Comparison of ENCODE assay signal across 1 cellular context in the genomic region with DNA sequence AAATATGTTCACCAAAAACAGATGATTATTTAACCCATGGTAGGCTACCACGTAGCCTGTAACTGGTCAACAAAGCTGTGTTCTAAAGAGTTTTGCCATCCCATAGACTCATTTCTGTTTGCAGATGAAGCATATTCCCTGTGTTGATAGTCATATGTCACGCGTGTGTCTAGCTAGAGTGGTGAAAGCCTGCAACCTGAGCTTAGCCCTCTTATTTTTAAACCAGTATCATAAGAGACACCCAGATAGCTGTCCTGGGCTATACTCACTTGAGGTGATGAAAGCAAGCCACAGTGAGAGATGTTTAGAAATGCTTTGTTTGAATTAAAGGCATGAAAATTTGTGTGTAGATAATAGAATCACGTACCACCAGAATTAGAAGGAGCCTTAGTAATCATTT.
TF ChIP-seq lines count a peak whose summit lies in the region.

No MANE protein-coding gene starts in this region.

TF ChIP-seq in GM23338, 12 proteins besides CTCF, POLR2A, EP300 and RAD21 (continued from another document):
- no peak for TF ChIP-seq POLR2AphosphoS5 (IDR thresholded peaks at IDR 0.05; ENCODE audit: low read depth)
- TF ChIP-seq NANOG (IDR thresholded peaks at IDR 0.05; ENCODE audit: borderline replicate concordance) = no peak
- TF ChIP-seq, protein P1, sequence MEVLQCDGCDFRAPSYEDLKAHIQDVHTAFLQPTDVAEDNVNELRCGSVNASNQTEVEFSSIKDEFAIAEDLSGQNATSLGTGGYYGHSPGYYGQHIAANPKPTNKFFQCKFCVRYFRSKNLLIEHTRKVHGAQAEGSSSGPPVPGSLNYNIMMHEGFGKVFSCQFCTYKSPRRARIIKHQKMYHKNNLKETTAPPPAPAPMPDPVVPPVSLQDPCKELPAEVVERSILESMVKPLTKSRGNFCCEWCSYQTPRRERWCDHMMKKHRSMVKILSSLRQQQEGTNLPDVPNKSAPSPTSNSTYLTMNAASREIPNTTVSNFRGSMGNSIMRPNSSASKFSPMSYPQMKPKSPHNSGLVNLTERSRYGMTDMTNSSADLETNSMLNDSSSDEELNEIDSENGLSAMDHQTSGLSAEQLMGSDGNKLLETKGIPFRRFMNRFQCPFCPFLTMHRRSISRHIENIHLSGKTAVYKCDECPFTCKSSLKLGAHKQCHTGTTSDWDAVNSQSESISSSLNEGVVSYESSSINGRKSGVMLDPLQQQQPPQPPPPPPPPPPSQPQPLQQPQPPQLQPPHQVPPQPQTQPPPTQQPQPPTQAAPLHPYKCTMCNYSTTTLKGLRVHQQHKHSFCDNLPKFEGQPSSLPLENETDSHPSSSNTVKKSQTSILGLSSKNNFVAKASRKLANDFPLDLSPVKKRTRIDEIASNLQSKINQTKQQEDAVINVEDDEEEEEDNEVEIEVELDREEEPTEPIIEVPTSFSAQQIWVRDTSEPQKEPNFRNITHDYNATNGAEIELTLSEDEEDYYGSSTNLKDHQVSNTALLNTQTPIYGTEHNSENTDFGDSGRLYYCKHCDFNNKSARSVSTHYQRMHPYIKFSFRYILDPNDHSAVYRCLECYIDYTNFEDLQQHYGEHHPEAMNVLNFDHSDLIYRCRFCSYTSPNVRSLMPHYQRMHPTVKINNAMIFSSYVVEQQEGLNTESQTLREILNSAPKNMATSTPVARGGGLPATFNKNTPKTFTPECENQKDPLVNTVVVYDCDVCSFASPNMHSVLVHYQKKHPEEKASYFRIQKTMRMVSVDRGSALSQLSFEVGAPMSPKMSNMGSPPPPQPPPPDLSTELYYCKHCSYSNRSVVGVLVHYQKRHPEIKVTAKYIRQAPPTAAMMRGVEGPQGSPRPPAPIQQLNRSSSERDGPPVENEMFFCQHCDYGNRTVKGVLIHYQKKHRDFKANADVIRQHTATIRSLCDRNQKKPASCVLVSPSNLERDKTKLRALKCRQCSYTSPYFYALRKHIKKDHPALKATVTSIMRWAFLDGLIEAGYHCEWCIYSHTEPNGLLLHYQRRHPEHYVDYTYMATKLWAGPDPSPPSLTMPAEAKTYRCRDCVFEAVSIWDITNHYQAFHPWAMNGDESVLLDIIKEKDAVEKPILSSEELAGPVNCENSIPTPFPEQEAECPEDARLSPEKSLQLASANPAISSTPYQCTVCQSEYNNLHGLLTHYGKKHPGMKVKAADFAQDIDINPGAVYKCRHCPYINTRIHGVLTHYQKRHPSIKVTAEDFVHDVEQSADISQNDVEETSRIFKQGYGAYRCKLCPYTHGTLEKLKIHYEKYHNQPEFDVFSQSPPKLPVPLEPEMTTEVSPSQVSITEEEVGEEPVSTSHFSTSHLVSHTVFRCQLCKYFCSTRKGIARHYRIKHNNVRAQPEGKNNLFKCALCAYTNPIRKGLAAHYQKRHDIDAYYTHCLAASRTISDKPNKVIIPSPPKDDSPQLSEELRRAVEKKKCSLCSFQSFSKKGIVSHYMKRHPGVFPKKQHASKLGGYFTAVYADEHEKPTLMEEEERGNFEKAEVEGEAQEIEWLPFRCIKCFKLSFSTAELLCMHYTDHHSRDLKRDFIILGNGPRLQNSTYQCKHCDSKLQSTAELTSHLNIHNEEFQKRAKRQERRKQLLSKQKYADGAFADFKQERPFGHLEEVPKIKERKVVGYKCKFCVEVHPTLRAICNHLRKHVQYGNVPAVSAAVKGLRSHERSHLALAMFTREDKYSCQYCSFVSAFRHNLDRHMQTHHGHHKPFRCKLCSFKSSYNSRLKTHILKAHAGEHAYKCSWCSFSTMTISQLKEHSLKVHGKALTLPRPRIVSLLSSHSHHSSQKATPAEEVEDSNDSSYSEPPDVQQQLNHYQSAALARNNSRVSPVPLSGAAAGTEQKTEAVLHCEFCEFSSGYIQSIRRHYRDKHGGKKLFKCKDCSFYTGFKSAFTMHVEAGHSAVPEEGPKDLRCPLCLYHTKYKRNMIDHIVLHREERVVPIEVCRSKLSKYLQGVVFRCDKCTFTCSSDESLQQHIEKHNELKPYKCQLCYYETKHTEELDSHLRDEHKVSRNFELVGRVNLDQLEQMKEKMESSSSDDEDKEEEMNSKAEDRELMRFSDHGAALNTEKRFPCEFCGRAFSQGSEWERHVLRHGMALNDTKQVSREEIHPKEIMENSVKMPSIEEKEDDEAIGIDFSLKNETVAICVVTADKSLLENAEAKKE (CRISPR knock-in tag; IDR thresholded peaks at IDR 0.05) = no peak
- no peak for TF ChIP-seq EZH2 (IDR thresholded peaks at IDR 0.05; ENCODE audit: low read depth, unreplicated experiment)
- TF ChIP-seq ZNF114 (CRISPR knock-in tag; IDR thresholded peaks at IDR 0.05) = no peak
- TF ChIP-seq STAT1 (IDR thresholded peaks at IDR 0.05; ENCODE audit: unreplicated experiment) = no peak
